In the genomic region with DNA sequence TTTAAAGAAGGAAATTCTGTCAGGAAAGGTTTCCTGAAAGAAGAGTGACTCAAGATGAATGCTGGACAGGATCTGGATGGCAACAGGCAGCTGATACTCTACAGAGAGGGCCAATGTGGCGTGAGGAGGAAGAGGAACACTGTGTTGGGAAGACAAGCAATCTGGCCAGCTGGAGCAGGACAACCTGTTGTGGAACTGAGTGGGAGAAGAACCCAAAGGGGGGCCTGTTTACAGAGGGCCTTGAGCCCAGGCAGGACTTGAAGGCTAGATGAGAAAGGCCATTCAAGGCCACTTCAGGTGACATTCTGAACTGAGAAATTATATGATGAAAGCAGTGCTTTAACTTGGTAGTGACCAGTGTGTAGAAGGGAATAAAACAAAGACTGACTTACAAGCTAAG, we compare ENCODE assay signal across 19 cellular contexts. TPM values are rescaled to one million over a fixed set of nuclear protein-coding genes. Genes with fewer than 3 reads are reported as not detected.
A peak's percentile ranks its signal among the peaks of the same experiment; 100 is the strongest.
DNase-seq lines count a peak whose midpoint lies in the region; ATAC-seq, FAIRE-seq and TF ChIP-seq lines count a peak whose summit lies in the region.
"Had no signal": no experiment of that assay in that cellular context is flagged by ENCODE, and none has a peak within 500 bp of the region (broad histone marks: within the 10 kb centered on the region; RNA-seq: fewer than 3 reads in every experiment).

No MANE protein-coding gene starts in this region.

- no peak for FAIRE-seq in astrocyte (lab: Jason Lieb, UNC)

- DNase-seq in activated CD4-positive, alpha-beta T cell treated with anti-CD3 and anti-CD28 coated beads, Interleukin-2, amount 10 ng/mL, durations not matched to agents 24 days and 14 days, result no peak
- DNase-seq in activated CD4-positive, alpha-beta T cell treated with anti-CD3 and anti-CD28 coated beads, Interleukin-2, amount 10 ng/mL, durations not matched to agents 7 days and 5 days, result no peak
- DNase-seq in CD14-positive monocyte (ENCODE audit: low spot score) (no peak), astrocyte (ENCODE audit: low read depth) (no peak), nephron progenitor cell (no peak), CD1c-positive myeloid dendritic cell (ENCODE audit: extremely low spot score) (no peak), immature natural killer cell (no peak)
- DNase-seq: activated CD4-positive, alpha-beta T cell treated with anti-CD3 and anti-CD28 coated beads, Interleukin-2, amount 50 U/mL, for 48 hours; endodermal cell; MG63; NCI-H1436 treated with DMSO at 0.1 percent for 48 hours; NCI-H69; stimulated activated CD4-positive, alpha-beta T cell treated with anti-CD3 and anti-CD28 coated beads, Interleukin-15, amount 100 ng/mL, for 24 hours had no signal

- H3K27ac ChIP-seq in astrocyte (ENCODE audit: low read depth, low read length), result no peak overlapping the region
- H3K27ac ChIP-seq: parathyroid adenoma had no signal

- ATAC-seq in HG03565 (IDR thresholded peaks at IDR 0.05; ENCODE audit: unreplicated experiment), result no peak
- ATAC-seq: activated naive CD4-positive, alpha-beta T cell treated with anti-CD3 and anti-CD28 coated beads, Interleukin-2, amount 50 U/mL, for 72 hours; natural killer cell treated with Interleukin-12 subunit alpha and Interleukin-12 subunit beta and Interleukin-15 and Interleukin-18, amount 100 ng/mL, for 72 hours; sciatic nerve had no signal

- no peak overlapping the region for H2AFZ ChIP-seq in astrocyte (ENCODE audit: low read depth, low read length)
- H2AFZ ChIP-seq: parathyroid adenoma had no signal

- peak overlapping the region; percentile 9 for H3K27ac Mint-ChIP-seq in activated CD4-positive, alpha-beta T cell treated with anti-CD3 and anti-CD28 coated beads, Interleukin-2, amount 10 ng/mL, durations not matched to agents 24 days and 14 days
- no peak overlapping the region for H3K27ac Mint-ChIP-seq in activated CD4-positive, alpha-beta T cell treated with anti-CD3 and anti-CD28 coated beads, Interleukin-2, amount 10 ng/mL, durations not matched to agents 7 days and 5 days
- H3K27ac Mint-ChIP-seq in CD14-positive monocyte (peak overlapping the region in 4 of 7 donors; percentile 12 to 72 (median 28)), astrocyte (ENCODE audit: unreplicated experiment) (peak overlapping the region; percentile 58), nephron progenitor cell (peak overlapping the region; percentile 82), immature natural killer cell (peak overlapping the region in 3 of 6 donors; percentile 5 to 91 (median 39))
- H3K27ac Mint-ChIP-seq: activated naive CD4-positive, alpha-beta T cell treated with anti-CD3 and anti-CD28 coated beads, Interleukin-2, amount 50 U/mL, for 72 hours; endodermal cell; natural killer cell treated with Interleukin-12 subunit alpha and Interleukin-12 subunit beta and Interleukin-15 and Interleukin-18, amount 100 ng/mL, for 72 hours had no signal

- POLR2A ChIA-PET in activated CD4-positive, alpha-beta T cell treated with anti-CD3 and anti-CD28 coated beads, Interleukin-2, amount 10 ng/mL, durations not matched to agents 7 days and 5 days (lab: Charles Lee), result no interaction called here

- no peak overlapping the region for H3K9ac ChIP-seq in astrocyte (ENCODE audit: low read length)
- H3K9ac ChIP-seq: parathyroid adenoma had no signal

- peaks cover 60% of the 10 kb centered on the region for H3K36me3 Mint-ChIP-seq in activated CD4-positive, alpha-beta T cell treated with anti-CD3 and anti-CD28 coated beads, Interleukin-2, amount 10 ng/mL, durations not matched to agents 24 days and 14 days (ENCODE audit: low read depth)
- peaks cover 53% of the 10 kb centered on the region for H3K36me3 Mint-ChIP-seq in activated CD4-positive, alpha-beta T cell treated with anti-CD3 and anti-CD28 coated beads, Interleukin-2, amount 10 ng/mL, durations not matched to agents 7 days and 5 days (ENCODE audit: low read depth)
- H3K36me3 Mint-ChIP-seq in CD14-positive monocyte, result peaks cover 42 to 55% of the 10 kb centered on the region in 2 donors
- peaks cover 7% of the 10 kb centered on the region for H3K36me3 Mint-ChIP-seq in astrocyte (ENCODE audit: low read depth, unreplicated experiment)
- H3K36me3 Mint-ChIP-seq in nephron progenitor cell (ENCODE audit: low read depth), result peaks cover 78% of the 10 kb centered on the region
- peaks cover 12 to 15% (median 13%) of the 10 kb centered on the region in 3 donors for H3K36me3 Mint-ChIP-seq in immature natural killer cell

- CTCF ChIA-PET in activated CD4-positive, alpha-beta T cell treated with anti-CD3 and anti-CD28 coated beads, Interleukin-2, amount 10 ng/mL, durations not matched to agents 7 days and 5 days (lab: Charles Lee), result no interaction called here

- H3K27me3 ChIP-seq in astrocyte (ENCODE audit: insufficient read depth, low read length), result no peaks in the 10 kb centered on the region
- H3K27me3 ChIP-seq: MG63 had no signal

- no peak overlapping the region for H3K4me3 ChIP-seq in astrocyte (ENCODE audit: insufficient read depth, low read depth, low read length)
- H3K4me3 ChIP-seq: MG63 had no signal

- H3K4me1 ChIP-seq in astrocyte (ENCODE audit: insufficient read depth, low read length), result peaks cover under 1% of the 10 kb centered on the region
- H3K4me1 ChIP-seq: parathyroid adenoma had no signal

- intact Hi-C loops in activated CD4-positive, alpha-beta T cell treated with anti-CD3 and anti-CD28 coated beads, Interleukin-2, amount 10 ng/mL, durations not matched to agents 24 days and 14 days (cut with micrococcal nuclease), result loop anchor here (10.0 kb wide), 1 partner anchor 1617 kb away; no protein-coding TSS in a partner anchor
- intact Hi-C loops in CD14-positive monocyte (cut with micrococcal nuclease), result no loop called here

- peaks cover 39% of the 10 kb centered on the region for H3K4me1 Mint-ChIP-seq in activated CD4-positive, alpha-beta T cell treated with anti-CD3 and anti-CD28 coated beads, Interleukin-2, amount 10 ng/mL, durations not matched to agents 24 days and 14 days
- peaks cover 45% of the 10 kb centered on the region for H3K4me1 Mint-ChIP-seq in activated CD4-positive, alpha-beta T cell treated with anti-CD3 and anti-CD28 coated beads, Interleukin-2, amount 10 ng/mL, durations not matched to agents 7 days and 5 days
- peaks cover 12% of the 10 kb centered on the region for H3K4me1 Mint-ChIP-seq in CD14-positive monocyte
- peaks cover 15% of the 10 kb centered on the region for H3K4me1 Mint-ChIP-seq in astrocyte (ENCODE audit: low read depth, unreplicated experiment)
- H3K4me1 Mint-ChIP-seq in nephron progenitor cell, result no peaks in the 10 kb centered on the region
- H3K4me1 Mint-ChIP-seq in immature natural killer cell, result peaks cover 36 to 69% of the 10 kb centered on the region in 2 donors

- peaks cover 35% of the 10 kb centered on the region for H4K20me1 ChIP-seq in astrocyte (ENCODE audit: insufficient read depth, low read length)

- H3K9me3 Mint-ChIP-seq in activated CD4-positive, alpha-beta T cell treated with anti-CD3 and anti-CD28 coated beads, Interleukin-2, amount 10 ng/mL, durations not matched to agents 24 days and 14 days, result no peaks in the 10 kb centered on the region
- H3K9me3 Mint-ChIP-seq in activated CD4-positive, alpha-beta T cell treated with anti-CD3 and anti-CD28 coated beads, Interleukin-2, amount 10 ng/mL, durations not matched to agents 7 days and 5 days, result no peaks in the 10 kb centered on the region
- no peaks in the 10 kb centered on the region for H3K9me3 Mint-ChIP-seq in CD14-positive monocyte
- no peaks in the 10 kb centered on the region for H3K9me3 Mint-ChIP-seq in astrocyte (ENCODE audit: unreplicated experiment)
- H3K9me3 Mint-ChIP-seq in nephron progenitor cell, result no peaks in the 10 kb centered on the region
- no peaks in the 10 kb centered on the region for H3K9me3 Mint-ChIP-seq in immature natural killer cell
- H3K9me3 Mint-ChIP-seq: endodermal cell; IgD-negative memory B cell; natural killer cell treated with Interleukin-12 subunit alpha and Interleukin-12 subunit beta and Interleukin-15 and Interleukin-18, amount 100 ng/mL, for 72 hours had no signal

- peaks cover 3% of the 10 kb centered on the region for H3K36me3 ChIP-seq in astrocyte (ENCODE audit: insufficient read depth, low read length)

- no peak overlapping the region for H3K4me3 Mint-ChIP-seq in activated CD4-positive, alpha-beta T cell treated with anti-CD3 and anti-CD28 coated beads, Interleukin-2, amount 10 ng/mL, durations not matched to agents 24 days and 14 days
- H3K4me3 Mint-ChIP-seq in activated CD4-positive, alpha-beta T cell treated with anti-CD3 and anti-CD28 coated beads, Interleukin-2, amount 10 ng/mL, durations not matched to agents 7 days and 5 days, result no peak overlapping the region
- no peak overlapping the region for H3K4me3 Mint-ChIP-seq in CD14-positive monocyte
- H3K4me3 Mint-ChIP-seq in astrocyte (ENCODE audit: unreplicated experiment), result no peak overlapping the region
- no peak overlapping the region for H3K4me3 Mint-ChIP-seq in nephron progenitor cell
- no peak overlapping the region for H3K4me3 Mint-ChIP-seq in immature natural killer cell
- H3K4me3 Mint-ChIP-seq: endodermal cell; IgD-negative memory B cell; natural killer cell treated with Interleukin-12 subunit alpha and Interleukin-12 subunit beta and Interleukin-15 and Interleukin-18, amount 100 ng/mL, for 72 hours had no signal

- H3K27me3 Mint-ChIP-seq in activated CD4-positive, alpha-beta T cell treated with anti-CD3 and anti-CD28 coated beads, Interleukin-2, amount 10 ng/mL, durations not matched to agents 24 days and 14 days, result no peaks in the 10 kb centered on the region
- no peaks in the 10 kb centered on the region for H3K27me3 Mint-ChIP-seq in activated CD4-positive, alpha-beta T cell treated with anti-CD3 and anti-CD28 coated beads, Interleukin-2, amount 10 ng/mL, durations not matched to agents 7 days and 5 days
- H3K27me3 Mint-ChIP-seq in CD14-positive monocyte (ENCODE audit: low read depth in 3 of 3) (no peaks in the 10 kb centered on the region), astrocyte (ENCODE audit: low read depth, unreplicated experiment) (no peaks in the 10 kb centered on the region), nephron progenitor cell (ENCODE audit: low read depth, poor library complexity) (no peaks in the 10 kb centered on the region), immature natural killer cell (ENCODE audit: low read depth in 3 of 3) (peaks cover 0 to 4% (median 0%) of the 10 kb centered on the region in 3 donors)
- H3K27me3 Mint-ChIP-seq: IgD-negative memory B cell; natural killer cell treated with Interleukin-12 subunit alpha and Interleukin-12 subunit beta and Interleukin-15 and Interleukin-18, amount 100 ng/mL, for 72 hours had no signal

- H3K9me3 ChIP-seq in astrocyte (ENCODE audit: insufficient read depth, low read depth, low read length), result no peaks in the 10 kb centered on the region
- H3K9me3 ChIP-seq: MG63 had no signal

- TF ChIP-seq CTCF in CD14-positive monocyte (IDR thresholded peaks at IDR 0.05), result no peak
- TF ChIP-seq CTCF in astrocyte (IDR thresholded peaks at IDR 0.05; ENCODE audit: insufficient read depth, low read depth, low read length), result no peak
- no peak for TF ChIP-seq CTCF in nephron progenitor cell (IDR thresholded peaks at IDR 0.05)

- no peak overlapping the region for H3K4me2 ChIP-seq in astrocyte (ENCODE audit: low read length)

- peaks cover 82% of the 10 kb centered on the region for H3K79me2 ChIP-seq in astrocyte (ENCODE audit: insufficient read depth, low read length)

RNA-seq across cellular contexts. Expression of a gene that starts 8.5 kb away (rescaled TPM):
- 81.2 and 86.4 TPM in 2 replicates for total RNA-seq in activated CD4-positive, alpha-beta T cell treated with anti-CD3 and anti-CD28 coated beads, Interleukin-2, amount 10 ng/mL, durations not matched to agents 24 days and 14 days
- total RNA-seq in activated CD4-positive, alpha-beta T cell treated with anti-CD3 and anti-CD28 coated beads, Interleukin-2, amount 10 ng/mL, durations not matched to agents 7 days and 5 days, result 10 to 100 TPM; 47.3 to 56.9 TPM
- polyA plus RNA-seq in CD14-positive monocyte, result 1 to 10 TPM; 7.5 to 9.0 TPM
- total RNA-seq in astrocyte, result 41.9 and 47.4 TPM in 2 replicates
- 10 to 100 TPM in 1 of 3 donors, 1 to 10 TPM in 2; 3.0 to 13.0 (median 8.2) TPM for polyA plus RNA-seq in immature natural killer cell
